Comparison of ENCODE assay signal across 8 cellular contexts in genomic region chr5:81506900-81507588, GRCh38.
DNase-seq lines count a peak whose midpoint lies in the region; ATAC-seq and TF ChIP-seq lines count a peak whose summit lies in the region.

No MANE protein-coding gene starts in this region.

- TF ChIP-seq CTCF in adrenal gland (IDR thresholded peaks at IDR 0.05) (peak; percentile 71 to 95 (median 93)), heart right ventricle (IDR thresholded peaks at IDR 0.05) (peak; percentile 82 to 97 (median 85))

- H3K4me3 ChIP-seq in NT2/D1 (ENCODE audit: insufficient read length, low read depth) (no peak overlapping the region), adrenal gland (no peak overlapping the region), heart right ventricle (peak overlapping the region in 1 of 10 donors; percentile 9)

- WGBS in adrenal gland, 4 donors, result 15 to 28% (median 23%) methylated on average over 2 of the region's 2 CpGs
- 22 to 28% methylated on average over 2 of the region's 2 CpGs for WGBS in heart right ventricle, 2 donors

- no peaks in the 10 kb centered on the region for H3K27me3 ChIP-seq in NT2/D1 (ENCODE audit: insufficient read depth, insufficient read length)
- no peaks in the 10 kb centered on the region for H3K27me3 ChIP-seq in adrenal gland
- H3K27me3 ChIP-seq in heart right ventricle, result no peaks in the 10 kb centered on the region

- peak; percentile 99 for ATAC-seq in GM21825 (IDR thresholded peaks at IDR 0.05; ENCODE audit: unreplicated experiment)
- ATAC-seq in heart right ventricle, result peak; percentile 97 to 100 (median 98)

- intact Hi-C loops in adrenal gland (cut with DNase I), result loop anchor here (10.0 kb wide), 2 partner anchors 248 to 348 kb away; partner anchors contain the start of gene SSBP2 (in 1 of the 2)
- intact Hi-C loops in heart right ventricle (cut with DNase I), result loop anchor here (1.0 to 10.0 kb wide), 13 partner anchors 240 to 718 kb away; partner anchors contain the start of genes SSBP2 (in 4 of the 10) and ATG10 (in 3 of the 10)

- peak; percentile 2 to 18 for DNase-seq in stimulated activated CD4-positive, alpha-beta T cell treated with anti-CD3 and anti-CD28 coated beads, Interleukin-2, amount 100 ng/mL, for 24 hours
- DNase-seq in stimulated activated CD4-positive, alpha-beta T cell treated with anti-CD3 and anti-CD28 coated beads, Interleukin-4, amount 100 ng/mL, for 1 hour, result no peak
- DNase-seq in HuH-7.5 (ENCODE audit: low spot score), result peak; percentile 39
- peak; percentile 30 for DNase-seq in NT2/D1 (ENCODE audit: low read depth, low spot score)
- DNase-seq in adrenal gland, result peak; percentile 62 to 91 (median 72)
- peak in 1 of 2 donors; percentile 80 for DNase-seq in heart right ventricle
- DNase-seq in renal cortical epithelial cell (ENCODE audit: low read depth), result peak; percentile 87

- H3K9me3 ChIP-seq in NT2/D1 (ENCODE audit: insufficient read depth, low read length), result no peaks in the 10 kb centered on the region
- H3K9me3 ChIP-seq in adrenal gland (replicated peaks in 1 of 3), result no peaks in the 10 kb centered on the region
- H3K9me3 ChIP-seq in heart right ventricle, result no peaks in the 10 kb centered on the region

- no peaks in the 10 kb centered on the region for H3K4me1 ChIP-seq in NT2/D1 (ENCODE audit: insufficient read depth, insufficient read length)
- H3K4me1 ChIP-seq in adrenal gland (replicated peaks in 1 of 2), result peaks cover 0 to 6% of the 10 kb centered on the region in 2 donors
- peaks cover 0 to 27% (median 20%) of the 10 kb centered on the region in 9 donors for H3K4me1 ChIP-seq in heart right ventricle

- TF ChIP-seq POLR2A in adrenal gland (IDR thresholded peaks at IDR 0.05), result no peak

- no peak overlapping the region for H3K9ac ChIP-seq in NT2/D1 (ENCODE audit: insufficient read length, low read depth)

- H3K27ac ChIP-seq in adrenal gland, result peak overlapping the region in 1 of 5 donors; percentile 55
- peak overlapping the region in 6 of 10 donors; percentile 45 to 74 (median 61) for H3K27ac ChIP-seq in heart right ventricle

- no peaks in the 10 kb centered on the region for H3K36me3 ChIP-seq in NT2/D1 (ENCODE audit: insufficient read depth, insufficient read length, low read length)
- H3K36me3 ChIP-seq in adrenal gland (replicated peaks in 1 of 2), result no peaks in the 10 kb centered on the region
- H3K36me3 ChIP-seq in heart right ventricle, result no peaks in the 10 kb centered on the region
